In genomic region chr13:100088648-100089601, GRCh38 we compare ENCODE assay signal across 1 cellular context.
A peak's percentile ranks its signal among the peaks of the same experiment; 100 is the strongest.
TF ChIP-seq lines count a peak whose summit lies in the region.

Gene PCCA, plus strand, starts transcription at chr13:100089093. Its CDS starts 28 bp downstream, at chr13:100089121.

TF ChIP-seq in K562, 482 proteins besides CTCF, POLR2A, EP300 and RAD21 (continued from another document):
- TF ChIP-seq AFF1 (IDR thresholded peaks at IDR 0.05; ENCODE audit: low read depth in 1 of 2, partially characterized antibody in 2 of 2) (no peak), STAT6 (CRISPR knock-in tag; IDR thresholded peaks at IDR 0.05) (no peak), RNF219 (CRISPR knock-in tag; IDR thresholded peaks at IDR 0.05) (no peak), PBX2 (CRISPR knock-in tag; IDR thresholded peaks at IDR 0.05; ENCODE audit: low read depth) (no peak), PBX2 (tag; conservative IDR thresholded peaks at IDR 0.05; ENCODE audit: low read depth) (no peak), MYNN (IDR thresholded peaks at IDR 0.05) (no peak), MYNN (CRISPR knock-in tag; IDR thresholded peaks at IDR 0.05) (no peak), SMAD2 (IDR thresholded peaks at IDR 0.05; ENCODE audit: low read depth, low read length) (no peak), ZNF780A (CRISPR knock-in tag; IDR thresholded peaks at IDR 0.05) (no peak), ARID4B (CRISPR knock-in tag; IDR thresholded peaks at IDR 0.05) (peak; percentile 52), TFAP4 (CRISPR knock-in tag; IDR thresholded peaks at IDR 0.05; ENCODE audit: borderline replicate concordance) (peak; percentile 88)
